ENCODE assay signal across 8 cellular contexts in genomic region chr2:68775272-68775847, GRCh38. TPM values are rescaled to one million over a fixed set of nuclear protein-coding genes. Genes with fewer than 3 reads are reported as not detected.
DNase-seq lines count a peak whose midpoint lies in the region; ATAC-seq and TF ChIP-seq lines count a peak whose summit lies in the region.

No MANE protein-coding gene starts in this region.

- CTCF ChIA-PET in CD4-positive, alpha-beta T cell (lab: Charles Lee): interaction anchor here (1.0 to 5.8 kb wide), 5 partner anchors 9 to 61 kb away, joined by 4 to 40 read pairs (median 6); no protein-coding TSS in a partner anchor

- peak overlapping the region; percentile 81 for H3K27ac ChIP-seq in CD4-positive, alpha-beta T cell (ENCODE audit: low read depth, low read length)
- H3K27ac ChIP-seq in MM.1S (ENCODE audit: low read length): peak overlapping the region; percentile 78; the same call in 1 of the 2 replicates
- H3K27ac ChIP-seq in duodenal mucosa (ENCODE audit: low read depth, low read length): peak overlapping the region; percentile 71
- no peak overlapping the region for H3K27ac ChIP-seq in trophoblast cell (ENCODE audit: low read depth, low read length)

- no peak for TF ChIP-seq CTCF in CD4-positive, alpha-beta T cell (IDR thresholded peaks at IDR 0.05)
- no peak for TF ChIP-seq CTCF in MM.1S (IDR thresholded peaks at IDR 0.05; ENCODE audit: low read length)
- TF ChIP-seq CTCF in nephron (IDR thresholded peaks at IDR 0.05; ENCODE audit: unreplicated experiment in 3 of 3): no peak

- no peaks in the 10 kb centered on the region for H3K9me3 ChIP-seq in CD4-positive, alpha-beta T cell (ENCODE audit: control insufficient read depth, low read length)
- no peaks in the 10 kb centered on the region for H3K9me3 ChIP-seq in MM.1S (replicated peaks; ENCODE audit: insufficient read depth, low read length)
- no peaks in the 10 kb centered on the region for H3K9me3 ChIP-seq in duodenal mucosa (ENCODE audit: control insufficient read depth in 1 of 2, low read length in 2 of 2)
- no peaks in the 10 kb centered on the region for H3K9me3 ChIP-seq in trophoblast cell (ENCODE audit: insufficient read depth, low read depth, low read length)

- H3K79me1 ChIP-seq in trophoblast cell (ENCODE audit: low read length): no peaks in the 10 kb centered on the region

- no peak for ATAC-seq in CD4-positive, alpha-beta T cell (ENCODE audit: poor library complexity)

- no peak overlapping the region for H3K14ac ChIP-seq in trophoblast cell (ENCODE audit: low read length)

- no peaks in the 10 kb centered on the region for H4K20me1 ChIP-seq in MM.1S (ENCODE audit: insufficient read depth, low read length)

- no peak overlapping the region for H3K23ac ChIP-seq in trophoblast cell (ENCODE audit: low read length)

- H2AK5ac ChIP-seq in trophoblast cell (ENCODE audit: low read length): no peak overlapping the region

- H3K4me2 ChIP-seq in MM.1S (ENCODE audit: low read depth, low read length) (peak overlapping the region; percentile 68), trophoblast cell (ENCODE audit: low read length) (no peak overlapping the region)

- WGBS in trophoblast cell (ENCODE audit: extremely low coverage, insufficient coverage, insufficient read length): no CpG with 5 or more reads among the region's 13 CpGs

- no peak overlapping the region for H2BK5ac ChIP-seq in trophoblast cell (ENCODE audit: low read depth, low read length, poor library complexity)

- no peak overlapping the region for H2BK12ac ChIP-seq in trophoblast cell (ENCODE audit: low read length)

- POLR2A ChIA-PET in CD4-positive, alpha-beta T cell (lab: Charles Lee): interaction anchor here (1.1 to 5.6 kb wide), 6 partner anchors 9 to 39 kb away, joined by 3 to 58 read pairs (median 7); no protein-coding TSS in a partner anchor

- intact Hi-C loops in CD4-positive, alpha-beta T cell (cut with DNase I, micrococcal nuclease): no loop called here

- no peak for DNase-seq in CD4-positive, alpha-beta T cell
- DNase-seq in MM.1S: peak; percentile 24
- no peak for DNase-seq in SIG-M5 (lab: John Stamatoyannopoulos, UW)
- DNase-seq in DMS79 treated with DMSO at 0.1 percent for 48 hours (lab: John Stamatoyannopoulos, UW): no peak
- DNase-seq in activated effector memory CD4-positive, alpha-beta T cell treated with Interleukin-2 at 50 U/mL for 16 hours: no peak
- no peak for DNase-seq in trophoblast cell

- peaks cover 91% of the 10 kb centered on the region for H3K4me1 Mint-ChIP-seq in CD4-positive, alpha-beta T cell (ENCODE audit: low read depth)
- peaks cover 46% of the 10 kb centered on the region for H3K4me1 Mint-ChIP-seq in nephron

- peak overlapping the region; percentile 63 for H3K9ac ChIP-seq in MM.1S (ENCODE audit: low read length)
- peak overlapping the region; percentile 49 to 64 for H3K9ac ChIP-seq in duodenal mucosa (ENCODE audit: low read depth in 1 of 2, low read length in 2 of 2)
- H3K9ac ChIP-seq in trophoblast cell (ENCODE audit: low read length): no peak overlapping the region

- no peak overlapping the region for H3K4ac ChIP-seq in trophoblast cell (ENCODE audit: low read depth, low read length)

- no peak overlapping the region for H4K12ac ChIP-seq in trophoblast cell (ENCODE audit: low read depth, low read length)

- H3K36me3 ChIP-seq in MM.1S (replicated peaks; ENCODE audit: insufficient read depth, low read length) (no peaks in the 10 kb centered on the region), duodenal mucosa (ENCODE audit: control insufficient read depth in 1 of 2, insufficient read depth in 2 of 2, low read length in 2 of 2) (no peaks in the 10 kb centered on the region), trophoblast cell (ENCODE audit: control insufficient read depth in 1 of 2, insufficient read depth in 2 of 2, low read length in 2 of 2) (no peaks in the 10 kb centered on the region)

- H3K79me2 ChIP-seq in MM.1S (ENCODE audit: low read length) (peaks cover 39% of the 10 kb centered on the region), trophoblast cell (ENCODE audit: control insufficient read depth, insufficient read depth, low read length, poor library complexity) (no peaks in the 10 kb centered on the region)

- H3K9me2 ChIP-seq in MM.1S (replicated peaks; ENCODE audit: insufficient read depth, low read length): no peaks in the 10 kb centered on the region

- H3K27me3 ChIP-seq in CD4-positive, alpha-beta T cell (ENCODE audit: control insufficient read depth, insufficient read depth, low read length): no peaks in the 10 kb centered on the region
- H3K27me3 ChIP-seq in MM.1S (replicated peaks; ENCODE audit: insufficient read depth, low read length): no peaks in the 10 kb centered on the region
- no peaks in the 10 kb centered on the region for H3K27me3 ChIP-seq in duodenal mucosa (ENCODE audit: control insufficient read depth in 1 of 2, insufficient read depth in 2 of 2, low read length in 2 of 2)
- no peaks in the 10 kb centered on the region for H3K27me3 ChIP-seq in trophoblast cell (ENCODE audit: insufficient read depth, low read length)

- peak overlapping the region; percentile 83 for H2AFZ ChIP-seq in MM.1S (ENCODE audit: low read length)
- no peak overlapping the region for H2AFZ ChIP-seq in trophoblast cell (ENCODE audit: insufficient read depth, low read length, poor library complexity)

- H3K4me1 ChIP-seq in MM.1S (ENCODE audit: low read length): peaks cover 30% of the 10 kb centered on the region
- H3K4me1 ChIP-seq in duodenal mucosa (ENCODE audit: control insufficient read depth in 1 of 2, insufficient read depth in 2 of 2, low read length in 2 of 2): peaks cover 27 to 34% of the 10 kb centered on the region in 2 donors
- peaks cover 5 to 6% of the 10 kb centered on the region in 2 experiments for H3K4me1 ChIP-seq in trophoblast cell (ENCODE audit: control insufficient read depth in 1 of 2, insufficient read depth in 2 of 2, low read length in 2 of 2)

- no peak overlapping the region for H4K8ac ChIP-seq in trophoblast cell (ENCODE audit: low read depth, low read length)

- H3F3A ChIP-seq in MM.1S (ENCODE audit: insufficient read depth, low read length): peaks cover 14% of the 10 kb centered on the region

- no peaks in the 10 kb centered on the region for H3K9me3 Mint-ChIP-seq in CD4-positive, alpha-beta T cell
- no peaks in the 10 kb centered on the region for H3K9me3 Mint-ChIP-seq in nephron

- no peaks in the 10 kb centered on the region for H3K27me3 Mint-ChIP-seq in CD4-positive, alpha-beta T cell
- no peaks in the 10 kb centered on the region for H3K27me3 Mint-ChIP-seq in nephron (ENCODE audit: low read depth)

- no peak overlapping the region for H3K18ac ChIP-seq in trophoblast cell (ENCODE audit: low read length)

- peak overlapping the region; percentile 75 for H3K4me3 ChIP-seq in MM.1S (ENCODE audit: low read length)
- peak overlapping the region; percentile 57 to 63 for H3K4me3 ChIP-seq in duodenal mucosa (ENCODE audit: low read depth in 1 of 2, low read length in 2 of 2)
- no peak overlapping the region for H3K4me3 ChIP-seq in trophoblast cell (ENCODE audit: low read depth, low read length)

- H3K4me3 Mint-ChIP-seq in CD4-positive, alpha-beta T cell: peak overlapping the region; percentile 88
- H3K4me3 Mint-ChIP-seq in nephron: peak overlapping the region in 2 of 3 experiments; percentile 59 to 61

- no peak overlapping the region for H4K91ac ChIP-seq in trophoblast cell (ENCODE audit: low read depth, low read length)

- peak overlapping the region; percentile 94 for H3K27ac Mint-ChIP-seq in CD4-positive, alpha-beta T cell
- H3K27ac Mint-ChIP-seq in nephron: peak overlapping the region in 2 of 3 experiments; percentile 40 to 66

- H3K36me3 Mint-ChIP-seq in CD4-positive, alpha-beta T cell (ENCODE audit: low read depth): peaks cover 53% of the 10 kb centered on the region
- no peaks in the 10 kb centered on the region for H3K36me3 Mint-ChIP-seq in nephron (ENCODE audit: low read depth)

- H2BK120ac ChIP-seq in trophoblast cell (ENCODE audit: insufficient read depth, low read length, poor library complexity): no peak overlapping the region

RNA-seq across cellular contexts. Expression of gene ARHGAP25, which starts 40.7 kb away (rescaled TPM):
- 10 to 100 TPM; 39.3 to 41.8 TPM for total RNA-seq in CD4-positive, alpha-beta T cell
- polyA plus RNA-seq in trophoblast cell (2013): 0.60 and 0.64 TPM in 2 replicates
